In the genomic region with DNA sequence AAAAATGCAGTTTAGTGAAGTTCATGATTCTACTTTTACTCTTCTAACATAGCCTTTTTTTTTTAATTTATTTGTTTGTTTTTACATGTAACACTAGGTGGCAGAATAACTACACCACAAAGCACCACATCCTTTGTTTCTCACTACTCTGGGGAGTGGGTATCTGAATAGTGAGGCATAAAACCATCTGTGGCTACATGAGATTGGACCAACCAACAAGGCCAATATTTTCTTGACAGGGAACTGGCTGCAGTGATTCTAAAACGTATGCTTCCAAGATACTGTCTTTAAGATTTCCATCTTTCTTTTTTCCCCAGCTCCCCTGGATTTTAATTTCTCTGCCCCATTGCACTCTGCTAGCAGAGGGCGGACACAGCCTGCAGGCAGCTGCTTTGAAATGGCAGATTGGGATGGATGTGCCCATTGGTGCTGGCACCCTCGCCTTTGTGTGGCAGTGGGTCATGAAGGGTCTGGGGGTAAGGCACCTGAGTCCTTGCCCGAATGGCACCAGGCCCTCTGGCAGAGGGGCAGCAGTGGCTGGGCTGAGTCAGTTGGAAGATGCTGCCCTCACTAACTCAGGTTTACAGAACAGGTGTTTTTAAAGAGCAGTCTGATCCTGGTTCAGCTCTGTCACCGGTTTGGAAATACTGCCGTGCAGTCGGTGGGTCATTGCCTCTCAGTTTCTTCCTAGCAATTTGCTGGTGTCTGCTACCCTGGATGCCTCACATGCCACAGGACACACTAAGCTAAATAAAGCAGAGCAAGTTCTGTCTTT, we compare ENCODE assay signal across 8 cellular contexts.
A peak's percentile ranks its signal among the peaks of the same experiment; 100 is the strongest.
DNase-seq lines count a peak whose midpoint lies in the region; ATAC-seq and TF ChIP-seq lines count a peak whose summit lies in the region.

No MANE protein-coding gene starts in this region.

- no peaks in the 10 kb centered on the region for H3K36me3 Mint-ChIP-seq in Caco-2 (ENCODE audit: insufficient read depth, unreplicated experiment)

- H3K4me3 Mint-ChIP-seq in Caco-2 (ENCODE audit: unreplicated experiment): no peak overlapping the region

- no peak for ATAC-seq in GM18909 (IDR thresholded peaks at IDR 0.05; ENCODE audit: poor library complexity, unreplicated experiment)

- no peak overlapping the region for H3K27ac Mint-ChIP-seq in Caco-2 (ENCODE audit: unreplicated experiment)

- H3K36me3 ChIP-seq in Caco-2 (ENCODE audit: control insufficient read depth, insufficient read depth, low read length) (no peaks in the 10 kb centered on the region), H7 (replicated peaks; ENCODE audit: control insufficient read depth, insufficient read depth, low read length) (no peaks in the 10 kb centered on the region), skeletal muscle tissue (ENCODE audit: control insufficient read depth in 3 of 3, insufficient read depth in 3 of 3, low read length in 3 of 3) (no peaks in the 10 kb centered on the region)

- intact Hi-C loops in Caco-2 (cut with micrococcal nuclease; ENCODE audit: unreplicated experiment): loop anchor here (1.0 to 10.0 kb wide), 7 partner anchors 114 to 568 kb away; no protein-coding TSS in a partner anchor

- TF ChIP-seq CTCF in Caco-2 (IDR thresholded peaks at IDR 0.05; ENCODE audit: insufficient read depth in 1 of 2, low read depth in 1 of 2, low read length in 1 of 2, severe bottlenecking in 1 of 2, unreplicated experiment in 1 of 2): peak; percentile 30 to 42

- no peaks in the 10 kb centered on the region for H3K27me3 Mint-ChIP-seq in Caco-2 (ENCODE audit: insufficient read depth, unreplicated experiment)

- POLR2A ChIA-PET in Caco-2 (lab: Charles Lee): no interaction called here

- H3K27ac ChIP-seq in skeletal muscle tissue (ENCODE audit: low read depth, low read length): peak overlapping the region; percentile 87

- DNase-seq in Caco-2 (peak in 1 of 2 experiments; percentile 36), H7 (peak; percentile 55), NCI-H460 (ENCODE audit: extremely low read depth, low read depth) (peak; percentile 43), brain pericyte (ENCODE audit: low read depth, low spot score) (peak; percentile 51), iPS-NIHi7 (ENCODE audit: extremely low spot score) (peak; percentile 61), NCI-H226 (no peak)

- peak overlapping the region; percentile 15 to 58 (median 32) for H3K9ac ChIP-seq in skeletal muscle tissue (ENCODE audit: low read depth in 1 of 3, low read length in 3 of 3)

- H3K4me3 ChIP-seq in Caco-2 (ENCODE audit: low read depth, low read length) (no peak overlapping the region), H7 (ENCODE audit: insufficient read depth, low read depth, low read length) (no peak overlapping the region), skeletal muscle tissue (ENCODE audit: low read length in 3 of 3) (peak overlapping the region in 2 of 3 donors; percentile 42 to 60)

- H3K4me1 Mint-ChIP-seq in Caco-2 (ENCODE audit: low read depth, unreplicated experiment): peaks cover 50% of the 10 kb centered on the region

- H3K4me1 ChIP-seq in Caco-2 (peaks cover 53% of the 10 kb centered on the region), skeletal muscle tissue (ENCODE audit: control insufficient read depth in 3 of 3, insufficient read depth in 3 of 3, low read length in 3 of 3) (peaks cover 55 to 70% (median 68%) of the 10 kb centered on the region in 3 donors)

- no peaks in the 10 kb centered on the region for H3K27me3 ChIP-seq in Caco-2 (replicated peaks; ENCODE audit: control insufficient read depth, insufficient read depth, low read length)
- H3K27me3 ChIP-seq in H7 (ENCODE audit: control insufficient read depth, insufficient read depth, low read length): no peaks in the 10 kb centered on the region
- H3K27me3 ChIP-seq in skeletal muscle tissue (ENCODE audit: control insufficient read depth in 3 of 3, insufficient read depth in 3 of 3, low read length in 3 of 3): no peaks in the 10 kb centered on the region

- no TSS peak for BruUV-seq in Caco-2 (replicated peaks; lab: Mats Ljungman, UMichigan)

- CTCF ChIA-PET in Caco-2 (lab: Charles Lee): interaction anchor here (0.8 to 2.3 kb wide), 5 partner anchors 228 to 595 kb away, joined by 3 to 12 read pairs (median 4); no protein-coding TSS in a partner anchor

- H3K9me3 Mint-ChIP-seq in Caco-2 (ENCODE audit: unreplicated experiment): no peaks in the 10 kb centered on the region

- no peaks in the 10 kb centered on the region for H3K9me3 ChIP-seq in Caco-2
- H3K9me3 ChIP-seq in skeletal muscle tissue (ENCODE audit: control insufficient read depth in 3 of 3, low read length in 3 of 3): no peaks in the 10 kb centered on the region

Comparison
In these comparisons a context has a peak if more than half of its experiments do, and no peak if none do; other contexts are left out.
1. H3K4me3 ChIP-seq: peak in skeletal muscle tissue (2 of 3); none in Caco-2 (single experiment) and H7 (single experiment).